In the genomic region with DNA sequence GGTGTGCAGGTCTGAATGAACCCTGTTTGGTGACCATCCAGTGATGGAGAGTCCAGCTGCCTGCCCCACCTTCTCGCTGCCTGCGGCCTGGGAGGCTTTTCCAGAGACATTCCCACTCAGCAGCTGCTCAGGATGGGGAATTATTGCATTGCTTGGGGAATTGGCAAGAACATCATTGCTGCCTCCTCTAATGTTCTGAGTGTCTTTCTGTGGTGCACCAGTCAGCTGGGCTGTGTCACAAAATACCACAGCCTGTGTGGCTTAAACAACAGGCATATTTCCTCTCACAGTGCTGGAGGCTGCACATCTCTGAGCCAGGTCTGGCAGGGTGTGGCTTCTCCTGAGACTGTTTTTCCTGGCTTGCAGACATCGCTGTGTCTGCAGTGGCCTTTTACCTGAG, we compare ENCODE assay signal across 26 cellular contexts.
"Had no signal": no experiment of that assay in that cellular context is flagged by ENCODE, and none has a peak within 500 bp of the region (broad histone marks: within the 10 kb centered on the region; RNA-seq: fewer than 3 reads in every experiment).

No MANE protein-coding gene starts in this region.

- H3K4me3 ChIP-seq: cardiac muscle cell, MG63 had no signal

- H3K9me3 ChIP-seq: MG63 had no signal

- H3K27ac ChIP-seq: cardiac muscle cell had no signal

- H3K36me3 ChIP-seq: cardiac muscle cell, MG63 had no signal

- H3K27me3 ChIP-seq: cardiac muscle cell, MG63 had no signal

- ATAC-seq: activated naive CD4-positive, alpha-beta T cell treated with anti-CD3 and anti-CD28 coated beads, Interleukin-2, amount 50 U/mL, for 72 hours; activated naive CD8-positive, alpha-beta T cell treated with anti-CD3 and anti-CD28 coated beads, Interleukin-2, amount 50 U/mL, for 24 hours; activated T-cell treated with anti-CD3 and anti-CD28 coated beads, Interleukin-2, amount 50 U/mL, for 72 hours; Panc1; T-helper 17 cell; WTC11 had no signal

- DNase-seq: activated CD4-positive, alpha-beta T cell treated with anti-CD3 and anti-CD28 coated beads for 48 hours; activated CD4-positive, alpha-beta T cell treated with anti-CD3 and anti-CD28 coated beads, Interleukin-2, amount 50 U/mL, for 4 hours; activated CD4-positive, CD25-positive, alpha-beta regulatory T cell treated with anti-CD3 and anti-CD28 coated beads, Interleukin-2, amount 50 U/mL, for 72 hours; activated effector memory CD4-positive, alpha-beta T cell treated with Interleukin-2 at 50 U/mL for 16 hours; activated naive CD4-positive, alpha-beta T cell; activated naive CD8-positive, alpha-beta T cell treated with anti-CD3 and anti-CD28 coated beads, Interleukin-2, amount 50 U/mL, for 24 hours; activated T-cell treated with anti-CD3 and anti-CD28 coated beads, Interleukin-2, amount 50 U/mL, for 72 hours; amniotic stem cell; KG1; MG63; MV-4-11; NCI-H1092 treated with DMSO at 0.1 percent for 48 hours; NCI-H1417 treated with DMSO at 0.1 percent for 48 hours; NCI-H1694; NCI-H2029 treated with DMSO at 0.1 percent for 48 hours; NCI-H510A treated with DMSO at 0.1 percent for 48 hours; NCI-H69; NK-92 treated with Interleukin-12 subunit alpha and Interleukin-12 subunit beta, amount 100 ng/mL, for 24 hours; OCI-M1; SHP77 treated with DMSO at 0.1 percent for 48 hours; T-helper 17 cell; T-helper 9 cell had no signal
